ENCODE assay signal across 8 cellular contexts in genomic region chr3:30286007-30286669, GRCh38.
A peak's percentile ranks its signal among the peaks of the same experiment; 100 is the strongest.
DNase-seq lines count a peak whose midpoint lies in the region; ATAC-seq and TF ChIP-seq lines count a peak whose summit lies in the region.

No MANE protein-coding gene starts in this region.

- H3K27me3 Mint-ChIP-seq in natural killer cell treated with Interleukin-12 subunit alpha and Interleukin-12 subunit beta and Interleukin-15 and Interleukin-18, amount 100 ng/mL, for 72 hours = no peaks in the 10 kb centered on the region
- H3K27me3 Mint-ChIP-seq in natural killer cell (ENCODE audit: low read depth in 2 of 2) (peaks cover 0 to 4% of the 10 kb centered on the region in 2 donors), CD14-positive monocyte (ENCODE audit: low read depth in 3 of 3) (no peaks in the 10 kb centered on the region)

- peaks cover 4% of the 10 kb centered on the region for H3K36me3 Mint-ChIP-seq in natural killer cell treated with Interleukin-12 subunit alpha and Interleukin-12 subunit beta and Interleukin-15 and Interleukin-18, amount 100 ng/mL, for 72 hours
- H3K36me3 Mint-ChIP-seq in natural killer cell = no peaks in the 10 kb centered on the region
- no peaks in the 10 kb centered on the region for H3K36me3 Mint-ChIP-seq in CD14-positive monocyte

- intact Hi-C loops in natural killer cell (cut with micrococcal nuclease) (no loop called here), Right ventricle myocardium superior (cut with DNase I) (no loop called here), CD14-positive monocyte (cut with micrococcal nuclease) (no loop called here)

- H3K27ac Mint-ChIP-seq in natural killer cell treated with Interleukin-12 subunit alpha and Interleukin-12 subunit beta and Interleukin-15 and Interleukin-18, amount 100 ng/mL, for 72 hours = peak overlapping the region; percentile 28 to 67
- H3K27ac Mint-ChIP-seq in natural killer cell (no peak overlapping the region), CD14-positive monocyte (no peak overlapping the region)

- no peaks in the 10 kb centered on the region for H3K9me3 Mint-ChIP-seq in natural killer cell treated with Interleukin-12 subunit alpha and Interleukin-12 subunit beta and Interleukin-15 and Interleukin-18, amount 100 ng/mL, for 72 hours
- no peaks in the 10 kb centered on the region for H3K9me3 Mint-ChIP-seq in natural killer cell
- H3K9me3 Mint-ChIP-seq in CD14-positive monocyte = no peaks in the 10 kb centered on the region

- H3K4me3 Mint-ChIP-seq in natural killer cell treated with Interleukin-12 subunit alpha and Interleukin-12 subunit beta and Interleukin-15 and Interleukin-18, amount 100 ng/mL, for 72 hours = peak overlapping the region; percentile 46
- H3K4me3 Mint-ChIP-seq in natural killer cell = no peak overlapping the region
- H3K4me3 Mint-ChIP-seq in CD14-positive monocyte = no peak overlapping the region

- no peak overlapping the region for H3K4me3 ChIP-seq in skeletal muscle cell (ENCODE audit: low read depth, low read length)

- peak; percentile 78 to 85 for ATAC-seq in natural killer cell treated with Interleukin-12 subunit alpha and Interleukin-12 subunit beta and Interleukin-15 and Interleukin-18, amount 100 ng/mL, for 72 hours
- ATAC-seq in natural killer cell = no peak
- peak; percentile 91 for ATAC-seq in Right ventricle myocardium superior (ENCODE audit: poor library complexity)
- ATAC-seq in GM19351 (IDR thresholded peaks at IDR 0.05; ENCODE audit: unreplicated experiment) = no peak

- peak; percentile 64 for DNase-seq in natural killer cell treated with Interleukin-12 subunit alpha and Interleukin-12 subunit beta and Interleukin-15 and Interleukin-18, amount 100 ng/mL, for 72 hours (ENCODE audit: low spot score)
- DNase-seq in natural killer cell (no peak), SW 1271 (lab: John Stamatoyannopoulos, UW) (peak; percentile 76 to 96), Right ventricle myocardium superior (peak; percentile 79), skeletal muscle cell (ENCODE audit: low read depth) (peak; percentile 98), CD14-positive monocyte (ENCODE audit: low spot score) (no peak), D341Med (ENCODE audit: low spot score) (no peak)

- no peak for TF ChIP-seq CTCF in natural killer cell (IDR thresholded peaks at IDR 0.05)
- TF ChIP-seq CTCF in CD14-positive monocyte (IDR thresholded peaks at IDR 0.05) = no peak

- peaks cover 30 to 56% of the 10 kb centered on the region in 2 donors for H3K4me1 Mint-ChIP-seq in natural killer cell treated with Interleukin-12 subunit alpha and Interleukin-12 subunit beta and Interleukin-15 and Interleukin-18, amount 100 ng/mL, for 72 hours (ENCODE audit: low read depth in 2 of 2)
- peaks cover 12 to 15% of the 10 kb centered on the region in 2 donors for H3K4me1 Mint-ChIP-seq in natural killer cell
- H3K4me1 Mint-ChIP-seq in CD14-positive monocyte = peaks cover 20% of the 10 kb centered on the region

Comparison
In these comparisons a context has a peak if more than half of its experiments do, and no peak if none do; other contexts are left out.
1. ATAC-seq: peak in natural killer cell treated with Interleukin-12 subunit alpha and Interleukin-12 subunit beta and Interleukin-15 and Interleukin-18, amount 100 ng/mL, for 72 hours (2 of 2) and Right ventricle myocardium superior (single experiment); none in natural killer cell (0 of 3) and GM19351 (single experiment).
2. DNase-seq: peak in natural killer cell treated with Interleukin-12 subunit alpha and Interleukin-12 subunit beta and Interleukin-15 and Interleukin-18, amount 100 ng/mL, for 72 hours (single experiment), SW 1271 (2 of 2), Right ventricle myocardium superior (single experiment) and skeletal muscle cell (single experiment); none in natural killer cell (single experiment), CD14-positive monocyte (single experiment) and D341Med (single experiment).
3. H3K27ac Mint-ChIP-seq: peak in natural killer cell treated with Interleukin-12 subunit alpha and Interleukin-12 subunit beta and Interleukin-15 and Interleukin-18, amount 100 ng/mL, for 72 hours (2 of 2); none in natural killer cell (0 of 2) and CD14-positive monocyte (0 of 7).